Comparison of ENCODE assay signal across 1 cellular context in genomic region chr16:58392215-58393137, GRCh38.
A peak's percentile ranks its signal among the peaks of the same experiment; 100 is the strongest.
TF ChIP-seq lines count a peak whose summit lies in the region.

Gene GINS3 (plus strand): TSS chr16:58392471. CDS start chr16:58392602, 131 bp downstream.

TF ChIP-seq in H1, 55 proteins besides CTCF, POLR2A, EP300 and RAD21 (continued from another document):
- TF ChIP-seq USF2 (IDR thresholded peaks at IDR 0.05; ENCODE audit: low read length) = no peak
- no peak for TF ChIP-seq TCF12 (IDR thresholded peaks at IDR 0.05; ENCODE audit: low read depth, low read length)
- no peak for TF ChIP-seq HDAC6 (IDR thresholded peaks at IDR 0.05; ENCODE audit: low read depth, low read length)
- no peak for TF ChIP-seq EZH2 (IDR thresholded peaks at IDR 0.05; ENCODE audit: low read depth, low read length, severe bottlenecking)
- no peak for TF ChIP-seq CHD7 (IDR thresholded peaks at IDR 0.05; ENCODE audit: insufficient replicate concordance, low read length)
- 0 out of 2 replicates have a peak, but pooled peaks have one; percentile 13 for TF ChIP-seq ATF3 (IDR thresholded peaks at IDR 0.05; ENCODE audit: insufficient read depth, low read depth, low read length)
- no peak for TF ChIP-seq MAFK (IDR thresholded peaks at IDR 0.05; ENCODE audit: low read depth, low read length)
- peak; percentile 94 for TF ChIP-seq SIX5 (IDR thresholded peaks at IDR 0.05; ENCODE audit: low read depth, low read length)
- TF ChIP-seq CHD1 (IDR thresholded peaks at IDR 0.05; ENCODE audit: low read depth, low read length) = no peak
- TF ChIP-seq ZNF274 (IDR thresholded peaks at IDR 0.05; ENCODE audit: borderline replicate concordance, extremely low read depth, low read length) = no peak
- peak; percentile 98 for TF ChIP-seq E2F6 (IDR thresholded peaks at IDR 0.05)
- no peak for TF ChIP-seq CTBP2 (IDR thresholded peaks at IDR 0.05; ENCODE audit: borderline replicate concordance, insufficient read depth, insufficient read length, low read length)
- no peak for TF ChIP-seq JUND (IDR thresholded peaks at IDR 0.05; ENCODE audit: low read length)
- no peak for TF ChIP-seq SP4 (IDR thresholded peaks at IDR 0.05; ENCODE audit: low read length)
- TF ChIP-seq TAF7 (optimal IDR thresholded peaks at IDR 0.05; ENCODE audit: borderline replicate concordance, low read depth, low read length) = no peak
- 0 out of 2 replicates have a peak, but pooled peaks have one; percentile 10 for TF ChIP-seq TEAD4 (IDR thresholded peaks at IDR 0.05; ENCODE audit: low read depth, low read length)
- no peak for TF ChIP-seq SIN3A (conservative IDR thresholded peaks at IDR 0.05 in 1 of 2, IDR thresholded peaks at IDR 0.05 in 1 of 2; ENCODE audit: low read depth in 1 of 2, low read length in 2 of 2)
- TF ChIP-seq TBP (IDR thresholded peaks at IDR 0.05; ENCODE audit: low read depth, low read length) = no peak
- TF ChIP-seq PHF8 (conservative IDR thresholded peaks at IDR 0.05; ENCODE audit: low read depth, low read length) = peak; percentile 90
- peak; percentile 96 for TF ChIP-seq SRF (IDR thresholded peaks at IDR 0.05; ENCODE audit: low read depth, low read length)
- peak; percentile 64; the same call in 1 of the 2 replicates for TF ChIP-seq POLR2AphosphoS5 (IDR thresholded peaks at IDR 0.05; ENCODE audit: low read depth, low read length)
- TF ChIP-seq ASH2L (IDR thresholded peaks at IDR 0.05; ENCODE audit: low read length) = peak; percentile 98
- peak; percentile 83 for TF ChIP-seq SAP30 (IDR thresholded peaks at IDR 0.05; ENCODE audit: insufficient read depth, insufficient replicate concordance, low read length)
- no peak for TF ChIP-seq NANOG (IDR thresholded peaks at IDR 0.05; ENCODE audit: insufficient read depth, low read depth, low read length, poor library complexity, severe bottlenecking)
- no peak for TF ChIP-seq GTF2F1 (IDR thresholded peaks at IDR 0.05; ENCODE audit: borderline replicate concordance, low read depth, low read length)
- TF ChIP-seq KDM5A (IDR thresholded peaks at IDR 0.05; ENCODE audit: low read length) = peak; percentile 65
- TF ChIP-seq ATF2 (IDR thresholded peaks at IDR 0.05; ENCODE audit: low read length) = no peak
- TF ChIP-seq FOSL1 (IDR thresholded peaks at IDR 0.05; ENCODE audit: insufficient read depth, low read depth, low read length) = no peak
- TF ChIP-seq EGR1 (IDR thresholded peaks at IDR 0.05; ENCODE audit: borderline replicate concordance, low read depth, low read length) = no peak
- TF ChIP-seq SP1 (IDR thresholded peaks at IDR 0.05; ENCODE audit: low read depth, low read length) = 0 out of 2 replicates have a peak, but pooled peaks have one; percentile 22
- TF ChIP-seq HDAC2 (IDR thresholded peaks at IDR 0.05; ENCODE audit: borderline replicate concordance in 1 of 2, low read depth in 2 of 2, low read length in 2 of 2) = peak; percentile 33 to 84; a peak in 2 of 4 replicates
